In genomic region chr9:113416149-113416726, GRCh38 we compare ENCODE assay signal across 10 cellular contexts. TPM values are rescaled to one million over a fixed set of nuclear protein-coding genes. Genes with fewer than 3 reads are reported as not detected.
DNase-seq lines count a peak whose midpoint lies in the region; ATAC-seq and TF ChIP-seq lines count a peak whose summit lies in the region.
"Had no signal": no experiment of that assay in that cellular context is flagged by ENCODE, and none has a peak within 500 bp of the region (broad histone marks: within the 10 kb centered on the region; RNA-seq: fewer than 3 reads in every experiment).

No MANE protein-coding gene starts in this region.

- no peaks in the 10 kb centered on the region for H3K9me3 ChIP-seq in BLaER1 treated with 17β-estradiol and CSF1 and Interleukin-3, amounts not matched to agents 10 nM and 100 nM (replicated peaks in 1 of 11)
- H3K9me3 ChIP-seq in tibial nerve, result no peaks in the 10 kb centered on the region
- H3K9me3 ChIP-seq: SJCRH30 had no signal

- H3K4me1 ChIP-seq in BLaER1 treated with 17β-estradiol and CSF1 and Interleukin-3, amounts not matched to agents 10 nM and 100 nM, result peaks cover 22 to 36% (median 27%) of the 10 kb centered on the region in 10 experiments
- H3K4me1 ChIP-seq in foreskin keratinocyte (no peaks in the 10 kb centered on the region), tibial nerve (peaks cover 0 to 5% (median 2%) of the 10 kb centered on the region in 4 donors)
- H3K4me1 ChIP-seq: SJCRH30 had no signal

- no peaks in the 10 kb centered on the region for H3K36me3 ChIP-seq in BLaER1 treated with 17β-estradiol and CSF1 and Interleukin-3, amounts not matched to agents 10 nM and 100 nM
- H3K36me3 ChIP-seq in tibial nerve, result no peaks in the 10 kb centered on the region
- H3K36me3 ChIP-seq: SJCRH30 had no signal

- H3K27ac ChIP-seq in BLaER1 treated with 17β-estradiol and CSF1 and Interleukin-3, amounts not matched to agents 10 nM and 100 nM, result peak overlapping the region; percentile 15 to 90 (median 74); a peak in 19 of 22 replicates
- H3K27ac ChIP-seq in foreskin keratinocyte (no peak overlapping the region), tibial nerve (peak overlapping the region in 1 of 4 donors; percentile 47)
- H3K27ac ChIP-seq: SJCRH30 had no signal

- TF ChIP-seq EP300 in tibial nerve (IDR thresholded peaks at IDR 0.05), result no peak

- no peaks in the 10 kb centered on the region for H4K20me1 ChIP-seq in BLaER1 treated with 17β-estradiol and CSF1 and Interleukin-3, amounts not matched to agents 10 nM and 100 nM

- no peak overlapping the region for H3K4me3 ChIP-seq in BLaER1 treated with 17β-estradiol and CSF1 and Interleukin-3, amounts not matched to agents 10 nM and 100 nM
- no peak overlapping the region for H3K4me3 ChIP-seq in tibial nerve
- H3K4me3 ChIP-seq: SJCRH30 had no signal

- WGBS in tibial nerve, 2 donors, result 49% methylated on average over 3 of the region's 3 CpGs

- H3K27me3 ChIP-seq in BLaER1 treated with 17β-estradiol and CSF1 and Interleukin-3, amounts not matched to agents 10 nM and 100 nM, result no peaks in the 10 kb centered on the region
- no peaks in the 10 kb centered on the region for H3K27me3 ChIP-seq in foreskin keratinocyte
- H3K27me3 ChIP-seq in tibial nerve, result no peaks in the 10 kb centered on the region
- H3K27me3 ChIP-seq: SJCRH30 had no signal

- peak; percentile 71 for DNase-seq in RPMI8226
- DNase-seq in activated CD4-positive, alpha-beta T cell treated with anti-CD3 and anti-CD28 coated beads for 4 hours, result no peak
- DNase-seq in putamen (ENCODE audit: low spot score), result no peak
- DNase-seq in foreskin keratinocyte, result no peak
- DNase-seq in tibial nerve (ENCODE audit: low spot score in 2 of 2), result no peak
- DNase-seq: activated naive CD4-positive, alpha-beta T cell had no signal

- TF ChIP-seq POLR2A in tibial nerve (IDR thresholded peaks at IDR 0.05), result no peak

- ATAC-seq in GM19372 (IDR thresholded peaks at IDR 0.05; ENCODE audit: low read depth, unreplicated experiment) (peak; percentile 99), HG03039 (IDR thresholded peaks at IDR 0.05; ENCODE audit: unreplicated experiment) (peak; percentile 86), foreskin keratinocyte (no peak)

- H3K4me2 ChIP-seq in BLaER1 treated with 17β-estradiol and CSF1 and Interleukin-3, amounts not matched to agents 10 nM and 100 nM, result peak overlapping the region; percentile 37 to 72 (median 54)

- TF ChIP-seq CTCF in foreskin keratinocyte (conservative IDR thresholded peaks at IDR 0.05), result no peak
- no peak for TF ChIP-seq CTCF in tibial nerve (IDR thresholded peaks at IDR 0.05)

- H3K9ac ChIP-seq in BLaER1 treated with 17β-estradiol and CSF1 and Interleukin-3, amounts not matched to agents 10 nM and 100 nM, result peak overlapping the region in 7 of 11 experiments; percentile 29 to 74 (median 62); a peak in 14 of 22 replicates

RNA-seq across cellular contexts. Expression of gene C9orf43, which starts 5.7 kb away (rescaled TPM):
- total RNA-seq in foreskin keratinocyte (0.34 and 0.42 TPM in 2 replicates), tibial nerve (1 to 10 TPM in 1 of 4 donors, under 1 TPM in 1, not detected in 2; 0.59 to 1.3 TPM)
- 0.32 and 0.39 TPM in 2 replicates for polyA plus RNA-seq in foreskin keratinocyte

RNA-seq across cellular contexts. Expression of gene POLE3, which starts 5.8 kb away (rescaled TPM):
- total RNA-seq in foreskin keratinocyte (63.7 and 67.4 TPM in 2 replicates), tibial nerve (10 to 100 TPM; 22.2 to 28.4 (median 26.0) TPM)
- 58.9 and 70.0 TPM in 2 replicates for polyA plus RNA-seq in foreskin keratinocyte

RNA-seq across cellular contexts. Expression of gene ALAD, which starts 15.2 kb away (rescaled TPM):
- total RNA-seq in foreskin keratinocyte, result 10.6 and 12.0 TPM in 2 replicates
- 8.2 and 8.9 TPM in 2 replicates for polyA plus RNA-seq in foreskin keratinocyte
- total RNA-seq in tibial nerve, result 10 to 100 TPM; 36.3 to 80.4 (median 46.8) TPM

RNA-seq across cellular contexts. Expression of gene HDHD3, which starts 39.5 kb away (rescaled TPM):
- total RNA-seq in foreskin keratinocyte (11.9 and 12.3 TPM in 2 replicates), tibial nerve (10 to 100 TPM; 19.7 to 53.5 (median 25.7) TPM)
- polyA plus RNA-seq in foreskin keratinocyte, result 17.1 and 18.6 TPM in 2 replicates

RNA-seq across cellular contexts. Expression of gene RGS3, which starts 47.3 kb away (rescaled TPM):
- total RNA-seq in foreskin keratinocyte (24.9 and 38.9 TPM in 2 replicates), tibial nerve (10 to 100 TPM; 18.0 to 45.9 (median 35.2) TPM)
- polyA plus RNA-seq in foreskin keratinocyte, result 22.3 and 36.0 TPM in 2 replicates
